ENCODE assay signal across 8 cellular contexts in the genomic region with DNA sequence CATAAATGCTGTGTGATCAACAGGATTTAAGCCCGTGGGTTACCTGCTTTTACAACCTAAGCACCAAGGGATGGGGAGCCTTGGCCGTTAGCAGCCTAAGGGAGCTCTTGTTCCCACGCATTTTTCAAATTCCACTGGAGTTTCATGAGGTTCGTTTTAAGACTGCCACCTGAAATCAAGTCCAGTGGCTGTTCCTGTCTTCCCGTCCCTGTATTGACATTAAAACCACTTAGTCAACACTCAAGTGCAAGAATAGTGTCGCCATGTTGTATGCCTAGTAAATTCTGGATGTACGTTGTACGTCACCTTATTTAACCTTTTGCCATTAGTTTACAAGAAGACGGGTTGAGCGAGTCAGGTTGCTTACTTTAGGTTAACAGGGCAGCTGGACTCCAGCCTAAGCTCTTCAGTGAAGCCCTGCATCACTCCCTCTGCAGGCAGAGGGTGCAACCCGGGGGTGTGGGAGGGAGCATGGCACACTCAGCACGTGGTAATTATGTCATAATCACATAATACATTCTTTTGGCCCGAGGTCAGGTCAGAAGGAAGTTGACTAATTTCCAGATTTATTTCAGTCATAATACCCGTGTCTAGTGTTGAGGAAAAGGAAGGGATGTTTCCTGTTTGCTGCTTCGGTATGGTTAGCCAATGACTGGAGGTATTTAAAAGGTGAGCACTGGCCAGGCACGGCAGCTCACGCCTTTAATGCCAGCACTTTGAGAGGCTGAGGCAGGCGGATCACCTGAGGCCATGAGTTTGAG. TPM values are rescaled to one million over a fixed set of nuclear protein-coding genes. Genes with fewer than 3 reads are reported as not detected.
A peak's percentile ranks its signal among the peaks of the same experiment; 100 is the strongest.
DNase-seq lines count a peak whose midpoint lies in the region; ATAC-seq and TF ChIP-seq lines count a peak whose summit lies in the region.

No MANE protein-coding gene starts in this region.

- CTCF ChIA-PET in AG04450 (lab: Charles Lee) = interaction anchor here (0.6 to 1.3 kb wide), 3 partner anchors 9 to 13 kb away, joined by 3 to 6 read pairs (median 3); no protein-coding TSS in a partner anchor
- CTCF ChIA-PET in activated CD4-positive, alpha-beta memory T cell treated with anti-CD3 and anti-CD28 coated beads for 36 hours (lab: Charles Lee) = interaction anchor here (1.0 to 1.3 kb wide), 3 partner anchors 9 to 13 kb away, joined by 3 read pairs; no protein-coding TSS in a partner anchor

- POLR2A ChIA-PET in AG04450 (lab: Yijun Ruan, JAX) = interaction anchor here (0.6 to 1.3 kb wide), 5 partner anchors 12 to 160 kb away, joined by 3 to 6 read pairs (median 3); a partner anchor contains a TSS
- POLR2A ChIA-PET in activated CD4-positive, alpha-beta memory T cell treated with anti-CD3 and anti-CD28 coated beads for 36 hours (lab: Charles Lee) = interaction anchor here (1.0 kb wide), 1 partner anchor 42 kb away, joined by 3 read pairs; no protein-coding TSS in a partner anchor

- DNase-seq in AG04450 (ENCODE audit: low read depth, low spot score) = peak; percentile 88
- DNase-seq in LoVo (ENCODE audit: low spot score) = peak; percentile 65
- peak; percentile 63 for DNase-seq in activated CD4-positive, alpha-beta memory T cell treated with anti-CD3 and anti-CD28 coated beads for 36 hours
- DNase-seq in fibroblast of the conjunctiva (ENCODE audit: low read depth) = peak; percentile 80
- peak in 3 of 5 donors; percentile 33 to 51 (median 41) for DNase-seq in ovary

- no peaks in the 10 kb centered on the region for H3K9me3 Mint-ChIP-seq in activated CD4-positive, alpha-beta memory T cell treated with anti-CD3 and anti-CD28 coated beads for 36 hours

- H3K4me1 ChIP-seq in ovary (ENCODE audit: insufficient read depth) = peaks cover 6% of the 10 kb centered on the region

- H3K27ac Mint-ChIP-seq in activated CD4-positive, alpha-beta memory T cell treated with anti-CD3 and anti-CD28 coated beads for 36 hours = peak overlapping the region; percentile 54

- no peak for TF ChIP-seq EP300 in ovary (IDR thresholded peaks at IDR 0.05)

- 32 to 36% (median 35%) methylated on average over 18 of the region's 18 CpGs for whole genome bisulfite sequencing in ovary, 3 donors

- no peak overlapping the region for H3K4me3 Mint-ChIP-seq in activated CD4-positive, alpha-beta memory T cell treated with anti-CD3 and anti-CD28 coated beads for 36 hours

- peaks cover 18% of the 10 kb centered on the region for H3K9me3 ChIP-seq in AG04450 (ENCODE audit: control insufficient read depth, insufficient read depth, low read length)
- no peaks in the 10 kb centered on the region for H3K9me3 ChIP-seq in ovary

- no peak for TF ChIP-seq POLR2A in ovary (IDR thresholded peaks at IDR 0.05)

- intact Hi-C loops in activated CD4-positive, alpha-beta memory T cell treated with anti-CD3 and anti-CD28 coated beads for 36 hours (cut with micrococcal nuclease) = loop anchor here (2.0 kb wide), 1 partner anchor 42 kb away; a partner anchor contains a TSS
- intact Hi-C loops in ovary (cut with DNase I) = no loop called here

- no peaks in the 10 kb centered on the region for H3K36me3 Mint-ChIP-seq in activated CD4-positive, alpha-beta memory T cell treated with anti-CD3 and anti-CD28 coated beads for 36 hours

- peak overlapping the region; percentile 87 for H3K27ac ChIP-seq in AG04450 (ENCODE audit: low read depth, low read length)
- H3K27ac ChIP-seq in ovary = no peak overlapping the region

- H3K27me3 ChIP-seq in AG04450 (ENCODE audit: control insufficient read depth, insufficient read depth, low read length) (no peaks in the 10 kb centered on the region), ovary (no peaks in the 10 kb centered on the region)

- TF ChIP-seq CTCF in AG04450 (IDR thresholded peaks at IDR 0.05; ENCODE audit: low read depth, low read length) (peak; percentile 33; the same call in 1 of the 2 replicates), ovary (IDR thresholded peaks at IDR 0.05) (no peak)

- H3K27me3 Mint-ChIP-seq in activated CD4-positive, alpha-beta memory T cell treated with anti-CD3 and anti-CD28 coated beads for 36 hours = no peaks in the 10 kb centered on the region

- H3K4me3 ChIP-seq in AG04450 (ENCODE audit: low read depth, low read length) (no peak overlapping the region), ovary (no peak overlapping the region)

- peaks cover 45% of the 10 kb centered on the region for H3K4me1 Mint-ChIP-seq in activated CD4-positive, alpha-beta memory T cell treated with anti-CD3 and anti-CD28 coated beads for 36 hours (ENCODE audit: low read depth)

- peak; percentile 57 for ATAC-seq in GM18858 (IDR thresholded peaks at IDR 0.05; ENCODE audit: unreplicated experiment)
- ATAC-seq in GM21723 (IDR thresholded peaks at IDR 0.05; ENCODE audit: unreplicated experiment) = no peak
- no peak for ATAC-seq in HG03457 (IDR thresholded peaks at IDR 0.05; ENCODE audit: unreplicated experiment)

- H3K36me3 ChIP-seq in ovary = no peaks in the 10 kb centered on the region

RNA-seq across cellular contexts. Expression of a gene that starts 42.5 kb away (rescaled TPM):
- 20.5 and 21.5 TPM in 2 replicates for polyA plus RNA-seq in AG04450 (2011; rRNA removed)
- 31.4 and 49.5 TPM in 2 replicates for polyA minus RNA-seq in AG04450 (2011; rRNA and poly(A)+ RNA removed)
- 10 to 100 TPM; 25.9 TPM for total RNA-seq in activated CD4-positive, alpha-beta memory T cell treated with anti-CD3 and anti-CD28 coated beads for 36 hours
- total RNA-seq in ovary = 10 to 100 TPM; 16.0 to 31.2 (median 23.5) TPM
- polyA plus RNA-seq in ovary = 10 to 100 TPM in 1 of 2 donors, 1 to 10 TPM in 1; 8.7 to 17.3 TPM

RNA-seq across cellular contexts. Expression of a gene that starts 42.7 kb away (rescaled TPM):
- polyA plus RNA-seq in AG04450 (2011; rRNA removed) = 16.7 and 23.2 TPM in 2 replicates
- polyA minus RNA-seq in AG04450 (2011; rRNA and poly(A)+ RNA removed) = 5.7 and 6.9 TPM in 2 replicates
- total RNA-seq in activated CD4-positive, alpha-beta memory T cell treated with anti-CD3 and anti-CD28 coated beads for 36 hours = 10 to 100 TPM; 13.6 to 14.5 TPM
- 1 to 10 TPM; 7.1 to 9.8 (median 9.0) TPM for total RNA-seq in ovary
- polyA plus RNA-seq in ovary = 1 to 10 TPM; 7.6 to 9.4 TPM
